ENCODE assay signal across 24 cellular contexts in genomic region chr22:42329504-42329903, GRCh38.
"Had no signal": no experiment of that assay in that cellular context is flagged by ENCODE, and none has a peak within 500 bp of the region (broad histone marks: within the 10 kb centered on the region; RNA-seq: fewer than 3 reads in every experiment).

No MANE protein-coding gene starts in this region.

- H3K4me3 ChIP-seq: left lung, lower lobe of right lung, ovary, skin epidermis, spleen, tibial nerve, uterus had no signal

- H3K27ac ChIP-seq: left lung, lower lobe of right lung, ovary, skin epidermis, spleen, tibial nerve, uterus had no signal

- H3K27ac Mint-ChIP-seq: nephron; progenitor cell of endocrine pancreas; stimulated activated memory B cell treated with anti-CD40 and anti-IgM and Interleukin-4, amounts not matched to agents 10 μg/mL and 1 μg/mL and 100 μg/mL, for 72 hours; stimulated activated naive CD8-positive, alpha-beta T cell treated with anti-CD3 and anti-CD28 coated beads, Interleukin-15, amount 100 ng/mL, for 72 hours; type B pancreatic cell had no signal

- H3K9me3 ChIP-seq: left lung, lower lobe of right lung, ovary, spleen, tibial nerve, uterus had no signal

- H3K36me3 Mint-ChIP-seq: naive thymus-derived CD8-positive, alpha-beta T cell; stimulated activated memory B cell treated with anti-CD40 and anti-IgM and Interleukin-4, amounts not matched to agents 10 μg/mL and 1 μg/mL and 100 μg/mL, for 72 hours; type B pancreatic cell had no signal

- DNase-seq: hippocampal formation; kidney; left colon; left lung; lower lobe of right lung; mammary epithelial cell; mesenchymal stem cell; naive thymus-derived CD8-positive, alpha-beta T cell; ovary; right cardiac atrium; spleen; stimulated activated CD4-positive, alpha-beta T cell treated with anti-CD3 and anti-CD28 coated beads, Interleukin-4, amount 100 ng/mL, for 4 hours; stimulated activated CD8-positive, alpha-beta memory T cell treated with anti-CD3 and anti-CD28 coated beads, Interleukin-4, amount 100 ng/mL, for 48 hours; stimulated activated naive CD4-positive, alpha-beta T cell treated with Interleukin-2 at 50 U/mL for 16 hours; stimulated activated naive CD8-positive, alpha-beta T cell treated with anti-CD3 and anti-CD28 coated beads, Interleukin-15, amount 100 ng/mL, for 72 hours; substantia nigra; uterus had no signal

- H3K27me3 ChIP-seq: ovary, tibial nerve, uterus had no signal

- H3K4me1 ChIP-seq: left lung, uterus had no signal

- H3K4me3 Mint-ChIP-seq: naive thymus-derived CD8-positive, alpha-beta T cell; nephron; neural crest cell; stimulated activated memory B cell treated with anti-CD40 and anti-IgM and Interleukin-4, amounts not matched to agents 10 μg/mL and 1 μg/mL and 100 μg/mL, for 72 hours; stimulated activated naive CD8-positive, alpha-beta T cell treated with anti-CD3 and anti-CD28 coated beads, Interleukin-15, amount 100 ng/mL, for 72 hours; type B pancreatic cell had no signal

- H3K9me3 Mint-ChIP-seq: naive thymus-derived CD8-positive, alpha-beta T cell; nephron; stimulated activated memory B cell treated with anti-CD40 and anti-IgM and Interleukin-4, amounts not matched to agents 10 μg/mL and 1 μg/mL and 100 μg/mL, for 72 hours; stimulated activated naive CD8-positive, alpha-beta T cell treated with anti-CD3 and anti-CD28 coated beads, Interleukin-15, amount 100 ng/mL, for 72 hours; type B pancreatic cell had no signal

- H3K27me3 Mint-ChIP-seq: naive thymus-derived CD8-positive, alpha-beta T cell; stimulated activated naive CD8-positive, alpha-beta T cell treated with anti-CD3 and anti-CD28 coated beads, Interleukin-15, amount 100 ng/mL, for 72 hours had no signal

- H3K36me3 ChIP-seq: left lung, lower lobe of right lung, ovary, spleen, tibial nerve, uterus had no signal
